In the genomic region with DNA sequence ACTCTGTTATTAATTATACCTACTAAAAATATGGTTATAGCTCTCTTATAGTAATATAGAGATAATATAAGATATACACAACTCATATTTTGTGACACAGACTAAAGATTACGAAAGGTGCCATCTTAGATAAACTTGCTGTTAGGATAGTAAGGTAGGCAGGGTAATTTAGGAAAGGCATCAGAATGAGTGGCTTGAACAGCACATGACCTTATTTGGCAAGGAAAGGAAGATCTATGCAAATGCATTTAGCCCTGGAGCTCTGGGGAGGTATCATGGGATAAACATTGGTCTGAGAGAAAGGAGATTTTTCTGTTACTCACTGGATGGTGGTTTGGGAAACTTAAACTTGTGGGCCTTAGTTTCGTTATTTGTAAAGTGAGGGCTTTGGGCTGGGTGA, we compare ENCODE assay signal across 22 cellular contexts.
"Had no signal": no experiment of that assay in that cellular context is flagged by ENCODE, and none has a peak within 500 bp of the region (broad histone marks: within the 10 kb centered on the region; RNA-seq: fewer than 3 reads in every experiment).

No MANE protein-coding gene starts in this region.

- H3K27ac ChIP-seq: RWPE1 had no signal

- H3K9ac ChIP-seq: SK-N-SH had no signal

- H3K36me3 ChIP-seq: MG63 had no signal

- DNase-seq: Karpas-422, KG1, MG63, NCI-H1092, NCI-H1105 treated with DMSO at 0.1 percent for 48 hours, NCI-H1417 treated with DMSO at 0.1 percent for 48 hours, NCI-H146, NCI-H1694 treated with DMSO at 0.1 percent for 48 hours, NCI-H1930, NCI-H2081, NCI-H2107, NCI-H2227 treated with DMSO at 0.1 percent for 48 hours, NCI-H510A, NCI-H524 treated with DMSO at 0.1 percent for 48 hours, NCI-H69, NCI-H774, PC-3, SHP77, SK-N-SH, SW 1271 had no signal

- H3K4me3 ChIP-seq: MG63 had no signal

- H3K4me2 ChIP-seq: SK-N-SH had no signal

- ATAC-seq: Panc1, PC-3 had no signal

- H3K9me3 ChIP-seq: MG63, SK-N-SH had no signal
